Comparison of ENCODE assay signal across 18 cellular contexts in the genomic region with DNA sequence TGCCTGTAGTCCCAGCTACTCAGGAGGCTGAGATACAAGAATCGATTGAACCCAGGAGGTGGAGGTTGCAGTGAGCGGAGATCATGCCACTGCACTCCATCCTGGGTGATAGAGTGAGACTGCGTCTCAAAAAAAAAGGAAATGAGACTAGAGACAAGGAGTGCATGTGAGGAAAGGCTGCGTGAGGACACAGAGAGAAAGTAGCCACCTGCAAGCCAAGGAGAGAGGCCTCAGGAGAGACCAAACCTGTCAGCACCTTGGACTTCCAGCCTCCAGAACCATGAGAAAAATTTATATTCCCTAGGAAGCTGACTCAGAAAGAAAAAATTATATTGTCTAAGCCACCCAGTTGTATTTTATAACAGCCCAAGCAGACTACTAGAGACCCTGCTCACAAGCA.
"Had no signal": no experiment of that assay in that cellular context is flagged by ENCODE, and none has a peak within 500 bp of the region (broad histone marks: within the 10 kb centered on the region; RNA-seq: fewer than 3 reads in every experiment).

No MANE protein-coding gene starts in this region.

- H3K4me3 Mint-ChIP-seq: activated naive CD4-positive, alpha-beta T cell treated with anti-CD3 and anti-CD28 coated beads, Interleukin-2, amount 10 ng/mL, durations not matched to agents 7 days and 5 days; activated T-cell treated with anti-CD3 and anti-CD28 coated beads, Interleukin-2, amount 50 U/mL, for 72 hours; naive thymus-derived CD4-positive, alpha-beta T cell; neural progenitor cell; WTC11 had no signal

- H3K36me3 Mint-ChIP-seq: activated naive CD4-positive, alpha-beta T cell treated with anti-CD3 and anti-CD28 coated beads, Interleukin-2, amount 10 ng/mL, durations not matched to agents 7 days and 5 days; naive thymus-derived CD4-positive, alpha-beta T cell; neural progenitor cell; WTC11 had no signal

- FAIRE-seq: bronchial epithelial cell, keratinocyte had no signal

- H3K27ac Mint-ChIP-seq: activated naive CD4-positive, alpha-beta T cell treated with anti-CD3 and anti-CD28 coated beads, Interleukin-2, amount 10 ng/mL, durations not matched to agents 7 days and 5 days; activated T-cell treated with anti-CD3 and anti-CD28 coated beads, Interleukin-2, amount 50 U/mL, for 72 hours; naive thymus-derived CD4-positive, alpha-beta T cell; neural progenitor cell had no signal

- DNase-seq: activated effector memory CD4-positive, alpha-beta T cell treated with Interleukin-2 at 50 U/mL for 16 hours; activated naive CD4-positive, alpha-beta T cell treated with anti-CD3 and anti-CD28 coated beads, Interleukin-2, amount 10 ng/mL, durations not matched to agents 7 days and 5 days; activated T-cell treated with anti-CD3 and anti-CD28 coated beads, Interleukin-2, amount 50 U/mL, for 72 hours; amygdala; cerebellar nuclear complex; cortex of kidney; heart left ventricle; mesendoderm; naive thymus-derived CD4-positive, alpha-beta T cell; spleen; stimulated activated CD4-positive, alpha-beta T cell treated with anti-CD3 and anti-CD28 coated beads, Interleukin-4, amount 100 ng/mL, for 1 hour; stimulated activated naive CD4-positive, alpha-beta T cell treated with Interleukin-2 at 50 U/mL for 16 hours; T-helper 1 cell; upper lobe of left lung had no signal

- H3K4me1 Mint-ChIP-seq: activated naive CD4-positive, alpha-beta T cell treated with anti-CD3 and anti-CD28 coated beads, Interleukin-2, amount 10 ng/mL, durations not matched to agents 7 days and 5 days had no signal

- H3K9me3 Mint-ChIP-seq: activated naive CD4-positive, alpha-beta T cell treated with anti-CD3 and anti-CD28 coated beads, Interleukin-2, amount 10 ng/mL, durations not matched to agents 7 days and 5 days; activated T-cell treated with anti-CD3 and anti-CD28 coated beads, Interleukin-2, amount 50 U/mL, for 72 hours; naive thymus-derived CD4-positive, alpha-beta T cell; neural progenitor cell; WTC11 had no signal

- ATAC-seq: activated T-cell treated with anti-CD3 and anti-CD28 coated beads, Interleukin-2, amount 50 U/mL, for 72 hours; heart left ventricle; naive thymus-derived CD4-positive, alpha-beta T cell; WTC11 had no signal
